7 cellular contexts compared by ENCODE assay signal in genomic region chr15:40354408-40355171, GRCh38. TPM values are rescaled to one million over a fixed set of nuclear protein-coding genes. Genes with fewer than 3 reads are reported as not detected.
DNase-seq lines count a peak whose midpoint lies in the region; TF ChIP-seq lines count a peak whose summit lies in the region.
"Had no signal": no experiment of that assay in that cellular context is flagged by ENCODE, and none has a peak within 500 bp of the region (broad histone marks: within the 10 kb centered on the region; RNA-seq: fewer than 3 reads in every experiment).

No MANE protein-coding gene starts in this region.

- H3K4me3 ChIP-seq in Loucy (ENCODE audit: low read length, poor library complexity, severe bottlenecking) (no peak overlapping the region), colonic mucosa (no peak overlapping the region), prostate gland (no peak overlapping the region)

- H3K9me3 ChIP-seq in Loucy (ENCODE audit: insufficient read depth, low read depth, low read length) (no peaks in the 10 kb centered on the region), colonic mucosa (no peaks in the 10 kb centered on the region), prostate gland (no peaks in the 10 kb centered on the region)

- H3K9ac ChIP-seq in Loucy (ENCODE audit: low read depth, low read length, poor library complexity, severe bottlenecking) = no peak overlapping the region
- H3K9ac ChIP-seq in colonic mucosa (ENCODE audit: low read depth in 2 of 2, low read length in 2 of 2) = peak overlapping the region in 1 of 2 donors; percentile 94

- H3K27ac Mint-ChIP-seq in activated T-helper 1 cell treated with anti-CD3 and anti-CD28 coated beads, Interleukin-12 subunit alpha, Interleukin-12 subunit beta, Interleukin-2, Interleukin-4 antibody, amounts not matched to agents 30 ng/mL and 10 ng/mL and 1 ng/mL, durations not matched to agents 14 hours and 24 hours and 36 hours = no peak overlapping the region
- H3K27ac Mint-ChIP-seq: activated naive CD8-positive, alpha-beta T cell treated with anti-CD3 and anti-CD28 coated beads, Interleukin-2, amount 10 ng/mL, durations not matched to agents 7 days and 5 days had no signal

- H3K27me3 Mint-ChIP-seq in activated T-helper 1 cell treated with anti-CD3 and anti-CD28 coated beads, Interleukin-12 subunit alpha, Interleukin-12 subunit beta, Interleukin-2, Interleukin-4 antibody, amounts not matched to agents 30 ng/mL and 10 ng/mL and 1 ng/mL, durations not matched to agents 14 hours and 24 hours and 36 hours (ENCODE audit: insufficient read depth) = peaks cover 33% of the 10 kb centered on the region

- H3K36me3 ChIP-seq in Loucy (ENCODE audit: insufficient read depth, low read length) = no peaks in the 10 kb centered on the region
- H3K36me3 ChIP-seq in colonic mucosa = no peaks in the 10 kb centered on the region
- H3K36me3 ChIP-seq in prostate gland = no peaks in the 10 kb centered on the region

- DNase-seq in ACHN (peak; percentile 44), colonic mucosa (no peak), cortex of kidney (lab: John Stamatoyannopoulos, UW) (no peak), prostate gland (ENCODE audit: low spot score) (no peak)
- no peak for DNase-seq in activated T-helper 1 cell treated with anti-CD3 and anti-CD28 coated beads, Interleukin-12 subunit alpha, Interleukin-12 subunit beta, Interleukin-2, Interleukin-4 antibody, amounts not matched to agents 30 ng/mL and 10 ng/mL and 1 ng/mL, durations not matched to agents 14 hours and 24 hours and 36 hours (ENCODE audit: low spot score)
- DNase-seq: activated naive CD8-positive, alpha-beta T cell treated with anti-CD3 and anti-CD28 coated beads, Interleukin-2, amount 10 ng/mL, durations not matched to agents 7 days and 5 days had no signal

- no peak for TF ChIP-seq POLR2A in prostate gland (IDR thresholded peaks at IDR 0.05)

- no peak overlapping the region for H2AFZ ChIP-seq in Loucy (ENCODE audit: low read length)

- peaks cover 23% of the 10 kb centered on the region for H3K4me1 ChIP-seq in Loucy (ENCODE audit: insufficient read depth, low read length, poor library complexity, severe bottlenecking)
- H3K4me1 ChIP-seq in colonic mucosa = peaks cover 15% of the 10 kb centered on the region
- H3K4me1 ChIP-seq in prostate gland (replicated peaks) = peaks cover 4% of the 10 kb centered on the region

- no peaks in the 10 kb centered on the region for H3K9me3 Mint-ChIP-seq in activated T-helper 1 cell treated with anti-CD3 and anti-CD28 coated beads, Interleukin-12 subunit alpha, Interleukin-12 subunit beta, Interleukin-2, Interleukin-4 antibody, amounts not matched to agents 30 ng/mL and 10 ng/mL and 1 ng/mL, durations not matched to agents 14 hours and 24 hours and 36 hours
- H3K9me3 Mint-ChIP-seq: activated naive CD8-positive, alpha-beta T cell treated with anti-CD3 and anti-CD28 coated beads, Interleukin-2, amount 10 ng/mL, durations not matched to agents 7 days and 5 days had no signal

- H3K4me1 Mint-ChIP-seq in activated T-helper 1 cell treated with anti-CD3 and anti-CD28 coated beads, Interleukin-12 subunit alpha, Interleukin-12 subunit beta, Interleukin-2, Interleukin-4 antibody, amounts not matched to agents 30 ng/mL and 10 ng/mL and 1 ng/mL, durations not matched to agents 14 hours and 24 hours and 36 hours (ENCODE audit: low read depth) = no peaks in the 10 kb centered on the region

- H3K4me3 Mint-ChIP-seq in activated T-helper 1 cell treated with anti-CD3 and anti-CD28 coated beads, Interleukin-12 subunit alpha, Interleukin-12 subunit beta, Interleukin-2, Interleukin-4 antibody, amounts not matched to agents 30 ng/mL and 10 ng/mL and 1 ng/mL, durations not matched to agents 14 hours and 24 hours and 36 hours = no peak overlapping the region
- H3K4me3 Mint-ChIP-seq: activated naive CD8-positive, alpha-beta T cell treated with anti-CD3 and anti-CD28 coated beads, Interleukin-2, amount 10 ng/mL, durations not matched to agents 7 days and 5 days had no signal

- no peaks in the 10 kb centered on the region for H3K27me3 ChIP-seq in Loucy (ENCODE audit: insufficient read depth, low read length, poor library complexity, severe bottlenecking)
- no peaks in the 10 kb centered on the region for H3K27me3 ChIP-seq in colonic mucosa
- H3K27me3 ChIP-seq in prostate gland (replicated peaks; ENCODE audit: insufficient read depth) = no peaks in the 10 kb centered on the region

- H4K20me1 ChIP-seq in Loucy (ENCODE audit: insufficient read depth, low read length, poor library complexity, severe bottlenecking) = no peaks in the 10 kb centered on the region

- 40% methylated on average over 9 of the region's 9 CpGs for WGBS in prostate gland

- no peak overlapping the region for H3K4me2 ChIP-seq in Loucy (ENCODE audit: low read depth, low read length, poor library complexity, severe bottlenecking)

- no peaks in the 10 kb centered on the region for H3K9me2 ChIP-seq in Loucy (replicated peaks; ENCODE audit: low read depth, low read length)

- in situ Hi-C loops in ACHN (cut with HindIII; ENCODE audit: low pct_ligation_motif_present, low pct_unique_long_range_greater_than_20kb, low sequenced_read_pairs) = no loop called here

- H3K27ac ChIP-seq in colonic mucosa (peak overlapping the region; percentile 98), prostate gland (no peak overlapping the region)

- peak; percentile 74 for TF ChIP-seq CTCF in Loucy (conservative IDR thresholded peaks at IDR 0.05; ENCODE audit: low read length)
- no peak for TF ChIP-seq CTCF in colonic mucosa (IDR thresholded peaks at IDR 0.05)
- peak in 2 of 4 experiments; percentile 16 to 35 for TF ChIP-seq CTCF in prostate gland (IDR thresholded peaks at IDR 0.05)

- intact Hi-C loops in colonic mucosa (cut with DNase I) (no loop called here), prostate gland (cut with DNase I) (loop anchor here (5.0 kb wide), 1 partner anchor 32 kb away; the partner anchor contains the start of gene INAFM2)
- intact Hi-C loops in activated T-helper 1 cell treated with anti-CD3 and anti-CD28 coated beads, Interleukin-12 subunit alpha, Interleukin-12 subunit beta, Interleukin-2, Interleukin-4 antibody, amounts not matched to agents 30 ng/mL and 10 ng/mL and 1 ng/mL, durations not matched to agents 14 hours and 24 hours and 36 hours (cut with micrococcal nuclease) = no loop called here

- H3K79me2 ChIP-seq in Loucy (ENCODE audit: insufficient read depth, low read length) = no peaks in the 10 kb centered on the region

- no peaks in the 10 kb centered on the region for H3K36me3 Mint-ChIP-seq in activated T-helper 1 cell treated with anti-CD3 and anti-CD28 coated beads, Interleukin-12 subunit alpha, Interleukin-12 subunit beta, Interleukin-2, Interleukin-4 antibody, amounts not matched to agents 30 ng/mL and 10 ng/mL and 1 ng/mL, durations not matched to agents 14 hours and 24 hours and 36 hours (ENCODE audit: low read depth)
- H3K36me3 Mint-ChIP-seq: activated naive CD8-positive, alpha-beta T cell treated with anti-CD3 and anti-CD28 coated beads, Interleukin-2, amount 10 ng/mL, durations not matched to agents 7 days and 5 days had no signal

- no peaks in the 10 kb centered on the region for H3F3A ChIP-seq in Loucy (ENCODE audit: low read depth)

RNA-seq across cellular contexts. Expression of gene DISP2, which starts 3.4 kb away (rescaled TPM):
- 10 to 100 TPM; 12.6 to 16.3 TPM for total RNA-seq in colonic mucosa
- total RNA-seq in prostate gland = 1 to 10 TPM in 1 of 2 donors, under 1 TPM in 1; 0.27 to 1.6 TPM
- 0.02 and 0.54 TPM in 2 replicates for total RNA-seq in activated T-helper 1 cell treated with anti-CD3 and anti-CD28 coated beads, Interleukin-12 subunit alpha, Interleukin-12 subunit beta, Interleukin-2, Interleukin-4 antibody, amounts not matched to agents 30 ng/mL and 10 ng/mL and 1 ng/mL, durations not matched to agents 14 hours and 24 hours and 36 hours

RNA-seq across cellular contexts. Expression of gene PHGR1, which starts 3.8 kb away (rescaled TPM):
- total RNA-seq in colonic mucosa = 1,000 to 10,000 TPM; 1,442 to 2,028 TPM
- not detected for total RNA-seq in prostate gland
- not detected in 2 replicates for total RNA-seq in activated T-helper 1 cell treated with anti-CD3 and anti-CD28 coated beads, Interleukin-12 subunit alpha, Interleukin-12 subunit beta, Interleukin-2, Interleukin-4 antibody, amounts not matched to agents 30 ng/mL and 10 ng/mL and 1 ng/mL, durations not matched to agents 14 hours and 24 hours and 36 hours
- total RNA-seq: activated naive CD8-positive, alpha-beta T cell treated with anti-CD3 and anti-CD28 coated beads, Interleukin-2, amount 10 ng/mL, durations not matched to agents 7 days and 5 days had no signal

RNA-seq across cellular contexts. Expression of gene CCDC9B, which starts 13.9 kb away (rescaled TPM):
- 10 to 100 TPM; 13.1 to 28.7 TPM for total RNA-seq in colonic mucosa
- 10 to 100 TPM in 1 of 2 donors, 1 to 10 TPM in 1; 9.0 to 29.7 TPM for total RNA-seq in prostate gland
- total RNA-seq in activated T-helper 1 cell treated with anti-CD3 and anti-CD28 coated beads, Interleukin-12 subunit alpha, Interleukin-12 subunit beta, Interleukin-2, Interleukin-4 antibody, amounts not matched to agents 30 ng/mL and 10 ng/mL and 1 ng/mL, durations not matched to agents 14 hours and 24 hours and 36 hours = 0.21 and 0.24 TPM in 2 replicates

RNA-seq across cellular contexts. Expression of gene KNSTRN, which starts 27.9 kb away (rescaled TPM):
- total RNA-seq in colonic mucosa (10 to 100 TPM; 12.2 to 51.2 TPM), prostate gland (10 to 100 TPM; 12.9 to 19.8 TPM)
- 48.4 and 52.1 TPM in 2 replicates for total RNA-seq in activated T-helper 1 cell treated with anti-CD3 and anti-CD28 coated beads, Interleukin-12 subunit alpha, Interleukin-12 subunit beta, Interleukin-2, Interleukin-4 antibody, amounts not matched to agents 30 ng/mL and 10 ng/mL and 1 ng/mL, durations not matched to agents 14 hours and 24 hours and 36 hours

RNA-seq across cellular contexts. Expression of gene INAFM2, which starts 31.1 kb away (rescaled TPM):
- total RNA-seq in colonic mucosa (10 to 100 TPM; 10.8 to 28.6 TPM), prostate gland (10 to 100 TPM; 18.7 to 24.3 TPM)
- total RNA-seq in activated T-helper 1 cell treated with anti-CD3 and anti-CD28 coated beads, Interleukin-12 subunit alpha, Interleukin-12 subunit beta, Interleukin-2, Interleukin-4 antibody, amounts not matched to agents 30 ng/mL and 10 ng/mL and 1 ng/mL, durations not matched to agents 14 hours and 24 hours and 36 hours = 19.2 and 25.1 TPM in 2 replicates

Comparison
In these comparisons a context has a peak if more than half of its experiments do, and no peak if none do; other contexts are left out.
1. RNA of gene PHGR1, which starts 3.8 kb away (total RNA-seq): 1,442 to 2,028 TPM in colonic mucosa; not detected in prostate gland and not detected in activated T-helper 1 cell treated with anti-CD3 and anti-CD28 coated beads, Interleukin-12 subunit alpha, Interleukin-12 subunit beta, Interleukin-2, Interleukin-4 antibody, amounts not matched to agents 30 ng/mL and 10 ng/mL and 1 ng/mL, durations not matched to agents 14 hours and 24 hours and 36 hours; every median in the first group is over 100 times any median in the second.